In genomic region chr6:138593100-138593877, GRCh38 we compare ENCODE assay signal across 8 cellular contexts.
DNase-seq lines count a peak whose midpoint lies in the region; ATAC-seq, FAIRE-seq and TF ChIP-seq lines count a peak whose summit lies in the region.

No MANE protein-coding gene starts in this region.

- ATAC-seq in GM18907 (IDR thresholded peaks at IDR 0.05; ENCODE audit: unreplicated experiment), result peak; percentile 89
- ATAC-seq in HG03060 (IDR thresholded peaks at IDR 0.05; ENCODE audit: low read depth, unreplicated experiment), result peak; percentile 80

- H3K9me3 ChIP-seq in A673 (ENCODE audit: low read depth, low read length, poor library complexity, severe bottlenecking), result no peaks in the 10 kb centered on the region

- H3K36me3 ChIP-seq in A673 (ENCODE audit: insufficient read depth, low read length, poor library complexity, severe bottlenecking), result no peaks in the 10 kb centered on the region

- peak overlapping the region; percentile 22 for H3K4me3 ChIP-seq in A673 (ENCODE audit: low read depth, low read length, poor library complexity, severe bottlenecking)

- CTCF ChIA-PET in A673 (lab: Charles Lee), result no interaction called here

- peak overlapping the region; percentile 86 for H3K27ac ChIP-seq in A673 (ENCODE audit: low read depth, low read length, poor library complexity, severe bottlenecking)

- intact Hi-C loops in A673 (cut with micrococcal nuclease; ENCODE audit: unreplicated experiment), result loop anchor here (2.0 to 5.0 kb wide), 3 partner anchors 100 to 774 kb away; no protein-coding TSS in a partner anchor

- TSS peak; percentile 95 for BruUV-seq in A673 (replicated peaks; lab: Mats Ljungman, UMichigan)

- no peak for TF ChIP-seq CTCF in A673 (conservative IDR thresholded peaks at IDR 0.05; ENCODE audit: low read depth, low read length)

- POLR2A ChIA-PET in A673 (lab: Charles Lee; ENCODE audit: low non-redundant PET), result no interaction called here

- H3K27me3 ChIP-seq in A673 (replicated peaks; ENCODE audit: insufficient read depth, low read depth, low read length, poor library complexity), result no peaks in the 10 kb centered on the region

- DNase-seq in A673 (ENCODE audit: low spot score), result peak; percentile 97
- DNase-seq in RCC 7860 (ENCODE audit: low spot score), result peak; percentile 75
- peak; percentile 95 for DNase-seq in amniotic epithelial cell (ENCODE audit: low read depth)
- DNase-seq in iPS-NIHi7 (ENCODE audit: extremely low spot score), result peak; percentile 43
- peak; percentile 17 for DNase-seq in stimulated activated CD4-positive, alpha-beta T cell treated with anti-CD3 and anti-CD28 coated beads, Interleukin-12 subunit alpha, Interleukin-12 subunit beta, amount 100 ng/mL, for 4 hours
- no peak for DNase-seq in NCI-H2081 treated with DMSO at 0.1 percent for 48 hours (lab: John Stamatoyannopoulos, UW)

- FAIRE-seq in RCC 7860 (lab: Jason Lieb, UNC), result peak; percentile 63

- peaks cover 42% of the 10 kb centered on the region for H3K4me1 ChIP-seq in A673 (ENCODE audit: insufficient read depth, low read length, poor library complexity, severe bottlenecking)
